In genomic region chr7:87345166-87345927, GRCh38 we compare ENCODE assay signal across 1 cellular context.
TF ChIP-seq lines count a peak whose summit lies in the region.

Gene CROT, plus strand, starts transcription at chr7:87345664. Its CDS starts 3,405 bp downstream, at chr7:87349069.

TF ChIP-seq in HepG2, 621 proteins besides CTCF, POLR2A, EP300 and RAD21 (continued from another document and continues in another):
- no peak for TF ChIP-seq FOXP4 (CRISPR knock-in tag; IDR thresholded peaks at IDR 0.05)
- TF ChIP-seq TMF1 (CRISPR knock-in tag; IDR thresholded peaks at IDR 0.05; ENCODE audit: low read depth), result no peak
- no peak for TF ChIP-seq PHB2 (IDR thresholded peaks at IDR 0.05; ENCODE audit: partially characterized antibody)
- no peak for TF ChIP-seq ZBTB34 (CRISPR knock-in tag; IDR thresholded peaks at IDR 0.05)
- TF ChIP-seq ZSCAN9 (CRISPR knock-in tag; IDR thresholded peaks at IDR 0.05; ENCODE audit: borderline replicate concordance), result peak; percentile 59; the same call in 1 of the 2 replicates
- no peak for TF ChIP-seq SRSF1 (optimal IDR thresholded peaks at IDR 0.05; ENCODE audit: low read depth, low read length)
- TF ChIP-seq SMAD3 (CRISPR knock-in tag; IDR thresholded peaks at IDR 0.05), result no peak
- no peak for TF ChIP-seq ZFP1 (CRISPR knock-in tag; IDR thresholded peaks at IDR 0.05)
- peak; percentile 77 for TF ChIP-seq ARNT2 (CRISPR knock-in tag; IDR thresholded peaks at IDR 0.05; ENCODE audit: low read depth)
- no peak for TF ChIP-seq JARID2 (CRISPR knock-in tag; IDR thresholded peaks at IDR 0.05; ENCODE audit: insufficient replicate concordance)
- TF ChIP-seq AFF4 (CRISPR knock-in tag; IDR thresholded peaks at IDR 0.05), result no peak
- no peak for TF ChIP-seq HMG20B (CRISPR knock-in tag; conservative IDR thresholded peaks at IDR 0.05)
- TF ChIP-seq ZNF562 (CRISPR knock-in tag; IDR thresholded peaks at IDR 0.05; ENCODE audit: borderline replicate concordance), result no peak
- TF ChIP-seq TP53 (CRISPR knock-in tag; conservative IDR thresholded peaks at IDR 0.05), result no peak
- TF ChIP-seq HMGXB4 (CRISPR knock-in tag; IDR thresholded peaks at IDR 0.05; ENCODE audit: borderline replicate concordance in 1 of 2, low read depth in 1 of 2), result peak; percentile 69 to 71; a peak in 3 of 4 replicates
- 0 out of 2 replicates have a peak, but pooled peaks have one; percentile 34 for TF ChIP-seq SMYD3 (CRISPR knock-in tag; IDR thresholded peaks at IDR 0.05)
- no peak for TF ChIP-seq SNRNP70 (IDR thresholded peaks at IDR 0.05; ENCODE audit: low read depth, low read length)
- TF ChIP-seq NCOA2 (CRISPR knock-in tag; IDR thresholded peaks at IDR 0.05), result peak; percentile 65
- no peak for TF ChIP-seq MAF1 (CRISPR knock-in tag; IDR thresholded peaks at IDR 0.05; ENCODE audit: borderline replicate concordance)
- peak; percentile 49; the same call in 1 of the 2 replicates for TF ChIP-seq HDAC2 (CRISPR knock-in tag; IDR thresholded peaks at IDR 0.05)
- no peak for TF ChIP-seq PAWR (CRISPR knock-in tag; IDR thresholded peaks at IDR 0.05; ENCODE audit: borderline replicate concordance)
- peak; percentile 88 for TF ChIP-seq SALL1 (CRISPR knock-in tag; IDR thresholded peaks at IDR 0.05)
- no peak for TF ChIP-seq TAF15 (IDR thresholded peaks at IDR 0.05; ENCODE audit: low read depth, low read length, poor library complexity, severe bottlenecking)
- TF ChIP-seq ARID4A (CRISPR knock-in tag; IDR thresholded peaks at IDR 0.05; ENCODE audit: borderline replicate concordance), result peak; percentile 87
- TF ChIP-seq ZNF382 (CRISPR knock-in tag; IDR thresholded peaks at IDR 0.05; ENCODE audit: borderline replicate concordance), result no peak
- TF ChIP-seq PBX3 (CRISPR knock-in tag; IDR thresholded peaks at IDR 0.05; ENCODE audit: borderline replicate concordance), result no peak
- peak; percentile 5; the same call in 1 of the 2 replicates for TF ChIP-seq TFAP4 (IDR thresholded peaks at IDR 0.05; ENCODE audit: borderline replicate concordance, low read depth)
- TF ChIP-seq CBX2 (IDR thresholded peaks at IDR 0.05; ENCODE audit: low read depth, low read length), result no peak
- no peak for TF ChIP-seq CBX2 (CRISPR knock-in tag; IDR thresholded peaks at IDR 0.05; ENCODE audit: low read depth)
- TF ChIP-seq ZNF691 (CRISPR knock-in tag; IDR thresholded peaks at IDR 0.05; ENCODE audit: borderline replicate concordance, low read depth), result peak; percentile 64
- TF ChIP-seq ZBTB37 (CRISPR knock-in tag; IDR thresholded peaks at IDR 0.05), result no peak
- no peak for TF ChIP-seq HHEX (CRISPR knock-in tag; IDR thresholded peaks at IDR 0.05)
- no peak for TF ChIP-seq ZNF33A (CRISPR knock-in tag; IDR thresholded peaks at IDR 0.05; ENCODE audit: borderline replicate concordance)
- TF ChIP-seq SP1 (IDR thresholded peaks at IDR 0.05), result no peak
- peak; percentile 87 for TF ChIP-seq SP1 (CRISPR knock-in tag; IDR thresholded peaks at IDR 0.05)
- no peak; the same call in 1 of the 2 replicates for TF ChIP-seq HNF4A (CRISPR knock-in tag; IDR thresholded peaks at IDR 0.05)
- TF ChIP-seq BCL6 (CRISPR knock-in tag; IDR thresholded peaks at IDR 0.05), result no peak
- peak; percentile 93 for TF ChIP-seq SP2 (CRISPR knock-in tag; IDR thresholded peaks at IDR 0.05)
- TF ChIP-seq ARNTL (CRISPR knock-in tag; IDR thresholded peaks at IDR 0.05), result peak; percentile 55; the same call in 1 of the 2 replicates
- no peak for TF ChIP-seq ZNF567 (CRISPR knock-in tag; IDR thresholded peaks at IDR 0.05; ENCODE audit: borderline replicate concordance)
- TF ChIP-seq ZNF331 (CRISPR knock-in tag; IDR thresholded peaks at IDR 0.05), result peak; percentile 26; the same call in 1 of the 2 replicates
- TF ChIP-seq TCF7L2 (IDR thresholded peaks at IDR 0.05; ENCODE audit: low read depth, low read length), result no peak
- no peak for TF ChIP-seq ATM (IDR thresholded peaks at IDR 0.05; ENCODE audit: borderline replicate concordance)
- no peak for TF ChIP-seq ATF5 (CRISPR knock-in tag; IDR thresholded peaks at IDR 0.05; ENCODE audit: low read depth)
- TF ChIP-seq DBP (CRISPR knock-in tag; IDR thresholded peaks at IDR 0.05; ENCODE audit: not compliant biosample characterization), result no peak
